In the genomic region with DNA sequence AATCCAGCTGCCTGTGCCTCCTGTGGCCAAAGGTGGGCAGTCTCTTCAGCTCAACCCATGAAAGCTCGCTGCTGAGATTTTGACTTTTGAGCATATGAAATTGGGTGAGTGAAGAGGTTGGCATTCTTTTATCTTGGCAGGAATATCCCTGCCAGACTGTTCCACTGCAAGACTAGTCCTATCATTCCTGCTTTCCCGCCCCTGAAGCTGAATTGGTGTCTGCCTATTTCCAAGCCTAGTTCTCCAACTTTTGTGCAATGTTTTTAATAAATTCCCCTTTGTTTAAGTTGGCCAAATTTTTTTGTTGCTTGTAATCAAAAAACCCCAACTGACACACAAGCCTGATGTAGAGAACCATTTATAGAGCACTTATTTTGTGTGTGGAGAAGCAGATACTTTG, we compare ENCODE assay signal across 1 cellular context.
TF ChIP-seq lines count a peak whose summit lies in the region.

No MANE protein-coding gene starts in this region.

TF ChIP-seq in WTC11, 78 proteins besides CTCF, POLR2A, EP300 and RAD21 (continued from another document):
- TF ChIP-seq, protein P1, sequence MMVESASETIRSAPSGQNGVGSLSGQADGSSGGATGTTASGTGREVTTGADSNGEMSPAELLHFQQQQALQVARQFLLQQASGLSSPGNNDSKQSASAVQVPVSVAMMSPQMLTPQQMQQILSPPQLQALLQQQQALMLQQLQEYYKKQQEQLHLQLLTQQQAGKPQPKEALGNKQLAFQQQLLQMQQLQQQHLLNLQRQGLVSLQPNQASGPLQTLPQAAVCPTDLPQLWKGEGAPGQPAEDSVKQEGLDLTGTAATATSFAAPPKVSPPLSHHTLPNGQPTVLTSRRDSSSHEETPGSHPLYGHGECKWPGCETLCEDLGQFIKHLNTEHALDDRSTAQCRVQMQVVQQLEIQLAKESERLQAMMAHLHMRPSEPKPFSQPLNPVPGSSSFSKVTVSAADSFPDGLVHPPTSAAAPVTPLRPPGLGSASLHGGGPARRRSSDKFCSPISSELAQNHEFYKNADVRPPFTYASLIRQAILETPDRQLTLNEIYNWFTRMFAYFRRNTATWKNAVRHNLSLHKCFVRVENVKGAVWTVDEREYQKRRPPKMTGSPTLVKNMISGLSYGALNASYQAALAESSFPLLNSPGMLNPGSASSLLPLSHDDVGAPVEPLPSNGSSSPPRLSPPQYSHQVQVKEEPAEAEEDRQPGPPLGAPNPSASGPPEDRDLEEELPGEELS (CRISPR knock-in tag; IDR thresholded peaks at IDR 0.05), result no peak
- TF ChIP-seq, protein P2, sequence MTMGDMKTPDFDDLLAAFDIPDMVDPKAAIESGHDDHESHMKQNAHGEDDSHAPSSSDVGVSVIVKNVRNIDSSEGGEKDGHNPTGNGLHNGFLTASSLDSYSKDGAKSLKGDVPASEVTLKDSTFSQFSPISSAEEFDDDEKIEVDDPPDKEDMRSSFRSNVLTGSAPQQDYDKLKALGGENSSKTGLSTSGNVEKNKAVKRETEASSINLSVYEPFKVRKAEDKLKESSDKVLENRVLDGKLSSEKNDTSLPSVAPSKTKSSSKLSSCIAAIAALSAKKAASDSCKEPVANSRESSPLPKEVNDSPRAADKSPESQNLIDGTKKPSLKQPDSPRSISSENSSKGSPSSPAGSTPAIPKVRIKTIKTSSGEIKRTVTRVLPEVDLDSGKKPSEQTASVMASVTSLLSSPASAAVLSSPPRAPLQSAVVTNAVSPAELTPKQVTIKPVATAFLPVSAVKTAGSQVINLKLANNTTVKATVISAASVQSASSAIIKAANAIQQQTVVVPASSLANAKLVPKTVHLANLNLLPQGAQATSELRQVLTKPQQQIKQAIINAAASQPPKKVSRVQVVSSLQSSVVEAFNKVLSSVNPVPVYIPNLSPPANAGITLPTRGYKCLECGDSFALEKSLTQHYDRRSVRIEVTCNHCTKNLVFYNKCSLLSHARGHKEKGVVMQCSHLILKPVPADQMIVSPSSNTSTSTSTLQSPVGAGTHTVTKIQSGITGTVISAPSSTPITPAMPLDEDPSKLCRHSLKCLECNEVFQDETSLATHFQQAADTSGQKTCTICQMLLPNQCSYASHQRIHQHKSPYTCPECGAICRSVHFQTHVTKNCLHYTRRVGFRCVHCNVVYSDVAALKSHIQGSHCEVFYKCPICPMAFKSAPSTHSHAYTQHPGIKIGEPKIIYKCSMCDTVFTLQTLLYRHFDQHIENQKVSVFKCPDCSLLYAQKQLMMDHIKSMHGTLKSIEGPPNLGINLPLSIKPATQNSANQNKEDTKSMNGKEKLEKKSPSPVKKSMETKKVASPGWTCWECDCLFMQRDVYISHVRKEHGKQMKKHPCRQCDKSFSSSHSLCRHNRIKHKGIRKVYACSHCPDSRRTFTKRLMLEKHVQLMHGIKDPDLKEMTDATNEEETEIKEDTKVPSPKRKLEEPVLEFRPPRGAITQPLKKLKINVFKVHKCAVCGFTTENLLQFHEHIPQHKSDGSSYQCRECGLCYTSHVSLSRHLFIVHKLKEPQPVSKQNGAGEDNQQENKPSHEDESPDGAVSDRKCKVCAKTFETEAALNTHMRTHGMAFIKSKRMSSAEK (CRISPR knock-in tag; IDR thresholded peaks at IDR 0.05; ENCODE audit: borderline replicate concordance), result no peak
- TF ChIP-seq CREB1 (CRISPR knock-in tag; IDR thresholded peaks at IDR 0.05) (no peak), ZBTB21 (CRISPR knock-in tag; IDR thresholded peaks at IDR 0.05; ENCODE audit: borderline replicate concordance) (no peak), ATF1 (CRISPR knock-in tag; IDR thresholded peaks at IDR 0.05) (no peak), NFE2L1 (CRISPR knock-in tag; IDR thresholded peaks at IDR 0.05) (no peak), TEAD1 (CRISPR knock-in tag; IDR thresholded peaks at IDR 0.05) (no peak), ZNF232 (CRISPR knock-in tag; IDR thresholded peaks at IDR 0.05) (no peak)
- TF ChIP-seq, protein P3, sequence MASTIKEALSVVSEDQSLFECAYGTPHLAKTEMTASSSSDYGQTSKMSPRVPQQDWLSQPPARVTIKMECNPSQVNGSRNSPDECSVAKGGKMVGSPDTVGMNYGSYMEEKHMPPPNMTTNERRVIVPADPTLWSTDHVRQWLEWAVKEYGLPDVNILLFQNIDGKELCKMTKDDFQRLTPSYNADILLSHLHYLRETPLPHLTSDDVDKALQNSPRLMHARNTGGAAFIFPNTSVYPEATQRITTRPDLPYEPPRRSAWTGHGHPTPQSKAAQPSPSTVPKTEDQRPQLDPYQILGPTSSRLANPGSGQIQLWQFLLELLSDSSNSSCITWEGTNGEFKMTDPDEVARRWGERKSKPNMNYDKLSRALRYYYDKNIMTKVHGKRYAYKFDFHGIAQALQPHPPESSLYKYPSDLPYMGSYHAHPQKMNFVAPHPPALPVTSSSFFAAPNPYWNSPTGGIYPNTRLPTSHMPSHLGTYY (CRISPR knock-in tag; IDR thresholded peaks at IDR 0.05), result no peak
- TF ChIP-seq, protein P4, sequence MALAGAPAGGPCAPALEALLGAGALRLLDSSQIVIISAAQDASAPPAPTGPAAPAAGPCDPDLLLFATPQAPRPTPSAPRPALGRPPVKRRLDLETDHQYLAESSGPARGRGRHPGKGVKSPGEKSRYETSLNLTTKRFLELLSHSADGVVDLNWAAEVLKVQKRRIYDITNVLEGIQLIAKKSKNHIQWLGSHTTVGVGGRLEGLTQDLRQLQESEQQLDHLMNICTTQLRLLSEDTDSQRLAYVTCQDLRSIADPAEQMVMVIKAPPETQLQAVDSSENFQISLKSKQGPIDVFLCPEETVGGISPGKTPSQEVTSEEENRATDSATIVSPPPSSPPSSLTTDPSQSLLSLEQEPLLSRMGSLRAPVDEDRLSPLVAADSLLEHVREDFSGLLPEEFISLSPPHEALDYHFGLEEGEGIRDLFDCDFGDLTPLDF (CRISPR knock-in tag; IDR thresholded peaks at IDR 0.05), result no peak
- TF ChIP-seq, protein P5, sequence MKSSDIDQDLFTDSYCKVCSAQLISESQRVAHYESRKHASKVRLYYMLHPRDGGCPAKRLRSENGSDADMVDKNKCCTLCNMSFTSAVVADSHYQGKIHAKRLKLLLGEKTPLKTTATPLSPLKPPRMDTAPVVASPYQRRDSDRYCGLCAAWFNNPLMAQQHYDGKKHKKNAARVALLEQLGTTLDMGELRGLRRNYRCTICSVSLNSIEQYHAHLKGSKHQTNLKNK (CRISPR knock-in tag; IDR thresholded peaks at IDR 0.05), result no peak
